1 cellular context compared by ENCODE assay signal in the genomic region with DNA sequence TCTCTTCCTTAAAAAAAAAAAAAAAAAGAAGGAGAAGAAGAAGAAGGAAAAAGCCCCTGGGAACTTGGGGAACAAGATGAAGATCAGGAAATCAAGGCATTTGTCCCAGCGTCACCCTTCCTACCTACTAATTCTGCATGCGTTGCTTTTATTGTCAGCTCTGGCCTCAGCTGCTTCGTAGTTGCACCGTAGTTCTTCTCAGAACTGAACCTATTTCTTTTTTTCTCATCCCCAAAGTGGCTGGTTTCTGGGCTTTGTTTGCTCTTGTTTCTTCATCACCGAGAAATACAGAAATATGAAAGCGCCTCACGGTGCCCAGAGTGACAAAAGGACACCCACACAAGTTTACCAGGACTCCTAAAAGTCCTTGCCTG.
TF ChIP-seq lines count a peak whose summit lies in the region.

No MANE protein-coding gene starts in this region.

TF ChIP-seq in GM23338, 12 proteins besides CTCF, POLR2A, EP300 and RAD21 (continued from another document):
- TF ChIP-seq ZNF462 (CRISPR knock-in tag; IDR thresholded peaks at IDR 0.05) = no peak
- no peak for TF ChIP-seq REST (IDR thresholded peaks at IDR 0.05; ENCODE audit: unreplicated experiment)
- no peak for TF ChIP-seq JUNB (IDR thresholded peaks at IDR 0.05; ENCODE audit: unreplicated experiment)
- no peak for TF ChIP-seq EZH2 (IDR thresholded peaks at IDR 0.05; ENCODE audit: low read depth, unreplicated experiment)
- TF ChIP-seq EZH2phosphoT487 (IDR thresholded peaks at IDR 0.05; ENCODE audit: unreplicated experiment) = no peak
